Comparison of ENCODE assay signal across 18 cellular contexts in genomic region chr19:8461891-8462290, GRCh38. TPM values are rescaled to one million over a fixed set of nuclear protein-coding genes. Genes with fewer than 3 reads are reported as not detected.
"Had no signal": no experiment of that assay in that cellular context is flagged by ENCODE, and none has a peak within 500 bp of the region (broad histone marks: within the 10 kb centered on the region; RNA-seq: fewer than 3 reads in every experiment).

No MANE protein-coding gene starts in this region.

- H3K4me3 ChIP-seq: skin epidermis, suprapubic skin, upper lobe of left lung had no signal

- H3K27ac ChIP-seq: foreskin keratinocyte, suprapubic skin, WERI-Rb-1 had no signal

- ATAC-seq: foreskin keratinocyte; SK-N-SH treated with all-trans-retinoic acid at 6 μM for 48 hours; stimulated activated naive CD8-positive, alpha-beta T cell treated with anti-CD3 and anti-CD28 coated beads, Interleukin-15, Interleukin-2, amounts not matched to agents 100 U/mL and 50 U/mL, for 24 hours had no signal

- H3K9me3 Mint-ChIP-seq: activated naive CD8-positive, alpha-beta T cell treated with anti-CD3 and anti-CD28 coated beads, Interleukin-2, amount 10 ng/mL, durations not matched to agents 7 days and 5 days; activated T-helper 2 cell treated with anti-CD3 and anti-CD28 coated beads, Interferon-gamma antibody, Interleukin-2, Interleukin-4, amounts not matched to agents 10 μg/mL and 5 μg/mL and 100 μg/mL, durations not matched to agents 14 hours and 24 hours and 36 hours had no signal

- H3K27me3 ChIP-seq: foreskin keratinocyte, suprapubic skin, upper lobe of left lung had no signal

- H3K27me3 Mint-ChIP-seq: activated naive CD8-positive, alpha-beta T cell treated with anti-CD3 and anti-CD28 coated beads, Interleukin-2, amount 10 ng/mL, durations not matched to agents 7 days and 5 days had no signal

- H3K4me3 Mint-ChIP-seq: activated naive CD8-positive, alpha-beta T cell treated with anti-CD3 and anti-CD28 coated beads, Interleukin-2, amount 10 ng/mL, durations not matched to agents 7 days and 5 days had no signal

- DNase-seq: activated CD4-positive, alpha-beta T cell treated with anti-CD3 and anti-CD28 coated beads for 4 hours; activated naive CD8-positive, alpha-beta T cell treated with anti-CD3 and anti-CD28 coated beads, Interleukin-2, amount 10 ng/mL, durations not matched to agents 7 days and 5 days; aorta; effector memory CD4-positive, alpha-beta T cell; foreskin keratinocyte; head of caudate nucleus; kidney glomerular epithelial cell; mesendoderm; stimulated activated CD4-positive, alpha-beta T cell treated with anti-CD3 and anti-CD28 coated beads, Interleukin-15, amount 100 ng/mL, for 24 hours; stimulated activated CD4-positive, alpha-beta T cell treated with anti-CD3 and anti-CD28 coated beads, Interleukin-4, amount 100 ng/mL, for 24 hours; stimulated activated naive CD8-positive, alpha-beta T cell treated with anti-CD3 and anti-CD28 coated beads, Interleukin-15, Interleukin-2, amounts not matched to agents 100 U/mL and 50 U/mL, for 24 hours; T-helper 1 cell; upper lobe of left lung; WERI-Rb-1 had no signal

- H3K9me3 ChIP-seq: suprapubic skin, upper lobe of left lung had no signal

- H3K27ac Mint-ChIP-seq: activated T-helper 2 cell treated with anti-CD3 and anti-CD28 coated beads, Interferon-gamma antibody, Interleukin-2, Interleukin-4, amounts not matched to agents 10 μg/mL and 5 μg/mL and 100 μg/mL, durations not matched to agents 14 hours and 24 hours and 36 hours had no signal

RNA-seq across cellular contexts. Expression of gene PRAM1, which starts 40.5 kb away (rescaled TPM):
- total RNA-seq: foreskin keratinocyte had no signal
- polyA plus RNA-seq: foreskin keratinocyte had no signal
